In the genomic region with DNA sequence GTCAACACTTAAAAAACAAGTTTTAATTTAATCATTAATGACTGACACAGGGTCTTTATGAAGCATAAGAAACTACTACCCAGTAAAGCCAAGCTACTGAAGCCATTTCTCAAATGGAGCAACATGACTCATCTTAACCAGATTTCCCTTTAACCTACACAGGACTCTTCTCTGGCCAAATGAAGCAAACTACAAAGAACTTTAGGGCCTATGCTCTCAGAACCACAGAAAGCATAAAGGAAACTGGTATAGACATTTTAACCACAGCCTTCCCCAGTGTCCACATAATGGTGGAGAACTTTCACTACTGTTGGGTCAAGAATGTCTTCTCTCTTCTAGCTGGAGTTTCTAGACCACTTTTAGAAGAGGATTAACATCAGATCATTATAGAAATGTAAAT, we compare ENCODE assay signal across 1 cellular context.
TF ChIP-seq lines count a peak whose summit lies in the region.

No MANE protein-coding gene starts in this region.

TF ChIP-seq in WTC11, 78 proteins besides CTCF, POLR2A, EP300 and RAD21 (continued from another document):
- TF ChIP-seq, protein P1, sequence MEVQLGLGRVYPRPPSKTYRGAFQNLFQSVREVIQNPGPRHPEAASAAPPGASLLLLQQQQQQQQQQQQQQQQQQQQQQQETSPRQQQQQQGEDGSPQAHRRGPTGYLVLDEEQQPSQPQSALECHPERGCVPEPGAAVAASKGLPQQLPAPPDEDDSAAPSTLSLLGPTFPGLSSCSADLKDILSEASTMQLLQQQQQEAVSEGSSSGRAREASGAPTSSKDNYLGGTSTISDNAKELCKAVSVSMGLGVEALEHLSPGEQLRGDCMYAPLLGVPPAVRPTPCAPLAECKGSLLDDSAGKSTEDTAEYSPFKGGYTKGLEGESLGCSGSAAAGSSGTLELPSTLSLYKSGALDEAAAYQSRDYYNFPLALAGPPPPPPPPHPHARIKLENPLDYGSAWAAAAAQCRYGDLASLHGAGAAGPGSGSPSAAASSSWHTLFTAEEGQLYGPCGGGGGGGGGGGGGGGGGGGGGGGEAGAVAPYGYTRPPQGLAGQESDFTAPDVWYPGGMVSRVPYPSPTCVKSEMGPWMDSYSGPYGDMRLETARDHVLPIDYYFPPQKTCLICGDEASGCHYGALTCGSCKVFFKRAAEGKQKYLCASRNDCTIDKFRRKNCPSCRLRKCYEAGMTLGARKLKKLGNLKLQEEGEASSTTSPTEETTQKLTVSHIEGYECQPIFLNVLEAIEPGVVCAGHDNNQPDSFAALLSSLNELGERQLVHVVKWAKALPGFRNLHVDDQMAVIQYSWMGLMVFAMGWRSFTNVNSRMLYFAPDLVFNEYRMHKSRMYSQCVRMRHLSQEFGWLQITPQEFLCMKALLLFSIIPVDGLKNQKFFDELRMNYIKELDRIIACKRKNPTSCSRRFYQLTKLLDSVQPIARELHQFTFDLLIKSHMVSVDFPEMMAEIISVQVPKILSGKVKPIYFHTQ (CRISPR knock-in tag; IDR thresholded peaks at IDR 0.05), result no peak
- TF ChIP-seq ZNF423 (CRISPR knock-in tag; IDR thresholded peaks at IDR 0.05), result no peak
- TF ChIP-seq E2F5 (CRISPR knock-in tag; IDR thresholded peaks at IDR 0.05), result no peak
- TF ChIP-seq SOX15 (CRISPR knock-in tag; IDR thresholded peaks at IDR 0.05), result no peak
- no peak for TF ChIP-seq FOXJ3 (CRISPR knock-in tag; IDR thresholded peaks at IDR 0.05; ENCODE audit: borderline replicate concordance)
- TF ChIP-seq ZSCAN18 (CRISPR knock-in tag; IDR thresholded peaks at IDR 0.05), result no peak
- TF ChIP-seq, protein P2, sequence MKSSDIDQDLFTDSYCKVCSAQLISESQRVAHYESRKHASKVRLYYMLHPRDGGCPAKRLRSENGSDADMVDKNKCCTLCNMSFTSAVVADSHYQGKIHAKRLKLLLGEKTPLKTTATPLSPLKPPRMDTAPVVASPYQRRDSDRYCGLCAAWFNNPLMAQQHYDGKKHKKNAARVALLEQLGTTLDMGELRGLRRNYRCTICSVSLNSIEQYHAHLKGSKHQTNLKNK (CRISPR knock-in tag; IDR thresholded peaks at IDR 0.05), result no peak
- TF ChIP-seq ATF6 (CRISPR knock-in tag; IDR thresholded peaks at IDR 0.05), result no peak
- no peak for TF ChIP-seq TEAD1 (CRISPR knock-in tag; IDR thresholded peaks at IDR 0.05)
- TF ChIP-seq ELF4 (CRISPR knock-in tag; IDR thresholded peaks at IDR 0.05; ENCODE audit: low read depth), result no peak
- no peak for TF ChIP-seq ERG (CRISPR knock-in tag; IDR thresholded peaks at IDR 0.05)
